Comparison of ENCODE assay signal across 27 cellular contexts in the genomic region with DNA sequence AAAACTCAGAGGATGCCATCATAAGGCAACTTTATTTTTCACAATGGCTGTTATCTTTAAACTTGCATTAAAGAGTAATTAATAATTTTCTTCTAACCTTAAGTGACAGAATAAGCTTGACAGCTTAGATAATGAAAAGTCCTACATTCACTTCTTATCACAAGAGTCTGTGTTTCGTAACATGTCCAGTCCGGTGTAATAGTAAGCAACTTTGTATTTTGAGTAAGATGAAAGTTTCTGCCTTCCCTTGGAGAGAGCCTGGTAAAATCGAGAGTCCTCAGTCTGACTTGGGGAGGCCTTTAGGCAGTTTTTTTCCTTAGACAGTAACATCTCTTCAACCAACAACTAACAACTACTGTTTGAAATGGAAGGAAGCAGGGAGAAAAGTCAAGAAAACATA.
"Had no signal": no experiment of that assay in that cellular context is flagged by ENCODE, and none has a peak within 500 bp of the region (broad histone marks: within the 10 kb centered on the region; RNA-seq: fewer than 3 reads in every experiment).

No MANE protein-coding gene starts in this region.

- H3K36me3 ChIP-seq: colonic mucosa, gastroesophageal sphincter, heart right ventricle had no signal

- H3K27me3 Mint-ChIP-seq: activated CD4-positive, alpha-beta memory T cell treated with anti-CD3 and anti-CD28 coated beads, Interleukin-2, amount 10 ng/mL, durations not matched to agents 7 days and 5 days; activated naive CD4-positive, alpha-beta T cell treated with anti-CD3 and anti-CD28 coated beads, Interleukin-2, amount 10 ng/mL, durations not matched to agents 7 days and 5 days; activated naive CD8-positive, alpha-beta T cell treated with anti-CD3 and anti-CD28 coated beads, Interleukin-2, amount 10 ng/mL, durations not matched to agents 7 days and 5 days; activated T-cell treated with anti-CD3 and anti-CD28 coated beads, Interleukin-2, amount 50 U/mL, for 24 hours had no signal

- H3K36me3 Mint-ChIP-seq: activated naive CD4-positive, alpha-beta T cell treated with anti-CD3 and anti-CD28 coated beads, Interleukin-2, amount 10 ng/mL, durations not matched to agents 7 days and 5 days; activated naive CD4-positive, alpha-beta T cell treated with anti-CD3 and anti-CD28 coated beads, Interleukin-2, amount 50 U/mL, for 72 hours; activated naive CD8-positive, alpha-beta T cell treated with anti-CD3 and anti-CD28 coated beads, Interleukin-2, amount 10 ng/mL, durations not matched to agents 7 days and 5 days had no signal

- H3K27ac Mint-ChIP-seq: activated CD4-positive, alpha-beta memory T cell treated with anti-CD3 and anti-CD28 coated beads, Interleukin-2, amount 10 ng/mL, durations not matched to agents 7 days and 5 days; activated CD4-positive, alpha-beta T cell treated with anti-CD3 and anti-CD28 coated beads, Interleukin-2, amount 10 ng/mL, durations not matched to agents 7 days and 5 days; activated naive CD4-positive, alpha-beta T cell treated with anti-CD3 and anti-CD28 coated beads, Interleukin-2, amount 10 ng/mL, durations not matched to agents 7 days and 5 days; activated naive CD4-positive, alpha-beta T cell treated with anti-CD3 and anti-CD28 coated beads, Interleukin-2, amount 50 U/mL, for 72 hours; activated naive CD8-positive, alpha-beta T cell treated with anti-CD3 and anti-CD28 coated beads, Interleukin-2, amount 10 ng/mL, durations not matched to agents 7 days and 5 days; activated T-cell treated with anti-CD3 and anti-CD28 coated beads, Interleukin-2, amount 50 U/mL, for 24 hours; activated T-cell treated with anti-CD3 and anti-CD28 coated beads, Interleukin-2, amount 50 U/mL, for 72 hours; endodermal cell had no signal

- H3K4me3 Mint-ChIP-seq: activated CD4-positive, alpha-beta memory T cell treated with anti-CD3 and anti-CD28 coated beads, Interleukin-2, amount 10 ng/mL, durations not matched to agents 7 days and 5 days; activated CD4-positive, alpha-beta T cell treated with anti-CD3 and anti-CD28 coated beads, Interleukin-2, amount 10 ng/mL, durations not matched to agents 7 days and 5 days; activated naive CD4-positive, alpha-beta T cell treated with anti-CD3 and anti-CD28 coated beads, Interleukin-2, amount 10 ng/mL, durations not matched to agents 7 days and 5 days; activated naive CD8-positive, alpha-beta T cell treated with anti-CD3 and anti-CD28 coated beads, Interleukin-2, amount 10 ng/mL, durations not matched to agents 7 days and 5 days; activated T-cell treated with anti-CD3 and anti-CD28 coated beads, Interleukin-2, amount 50 U/mL, for 24 hours; activated T-cell treated with anti-CD3 and anti-CD28 coated beads, Interleukin-2, amount 50 U/mL, for 72 hours; endodermal cell had no signal

- H3K27me3 ChIP-seq: body of pancreas, colonic mucosa, gastroesophageal sphincter, heart right ventricle had no signal

- ATAC-seq: activated naive CD4-positive, alpha-beta T cell treated with anti-CD3 and anti-CD28 coated beads, Interleukin-2, amount 50 U/mL, for 72 hours; activated T-cell treated with anti-CD3 and anti-CD28 coated beads, Interleukin-2, amount 50 U/mL, for 72 hours; body of pancreas; esophagus mucosa; gastroesophageal sphincter; heart right ventricle had no signal

- H3K27ac ChIP-seq: body of pancreas, colonic mucosa, gastroesophageal sphincter, heart right ventricle had no signal

- H3K4me3 ChIP-seq: body of pancreas, colonic mucosa, gastroesophageal sphincter, heart right ventricle had no signal

- H3K9me3 Mint-ChIP-seq: activated CD4-positive, alpha-beta memory T cell treated with anti-CD3 and anti-CD28 coated beads, Interleukin-2, amount 10 ng/mL, durations not matched to agents 7 days and 5 days; activated CD4-positive, alpha-beta T cell treated with anti-CD3 and anti-CD28 coated beads, Interleukin-2, amount 10 ng/mL, durations not matched to agents 7 days and 5 days; activated naive CD4-positive, alpha-beta T cell treated with anti-CD3 and anti-CD28 coated beads, Interleukin-2, amount 50 U/mL, for 72 hours; activated naive CD8-positive, alpha-beta T cell treated with anti-CD3 and anti-CD28 coated beads, Interleukin-2, amount 10 ng/mL, durations not matched to agents 7 days and 5 days; activated T-cell treated with anti-CD3 and anti-CD28 coated beads, Interleukin-2, amount 50 U/mL, for 24 hours had no signal

- H3K4me1 ChIP-seq: body of pancreas, colonic mucosa, gastroesophageal sphincter had no signal

- H3K9me3 ChIP-seq: body of pancreas, colonic mucosa, gastroesophageal sphincter had no signal

- DNase-seq: activated CD4-positive, alpha-beta memory T cell treated with anti-CD3 and anti-CD28 coated beads, Interleukin-2, amount 10 ng/mL, durations not matched to agents 7 days and 5 days; activated CD4-positive, alpha-beta T cell treated with anti-CD3 and anti-CD28 coated beads for 1 hour; activated CD4-positive, alpha-beta T cell treated with anti-CD3 and anti-CD28 coated beads for 4 hours; activated CD4-positive, alpha-beta T cell treated with anti-CD3 and anti-CD28 coated beads, Interleukin-2, amount 10 ng/mL, durations not matched to agents 7 days and 5 days; activated CD4-positive, alpha-beta T cell treated with anti-CD3 and anti-CD28 coated beads, Interleukin-2, amount 50 U/mL, for 4 hours; activated CD4-positive, CD25-positive, alpha-beta regulatory T cell; activated CD8-positive, alpha-beta memory T cell treated with anti-CD3 and anti-CD28 coated beads, Interleukin-2, amount 50 U/mL, for 48 hours; activated gamma-delta T cell; activated naive CD4-positive, alpha-beta T cell; activated naive CD4-positive, alpha-beta T cell treated with anti-CD3 and anti-CD28 coated beads, Interleukin-2, amount 10 ng/mL, durations not matched to agents 7 days and 5 days; activated naive CD8-positive, alpha-beta T cell treated with anti-CD3 and anti-CD28 coated beads, Interleukin-2, amount 10 ng/mL, durations not matched to agents 7 days and 5 days; activated T-cell treated with anti-CD3 and anti-CD28 coated beads for 4 hours; activated T-cell treated with anti-CD3 and anti-CD28 coated beads, Interleukin-2, amount 50 U/mL, for 24 hours; activated T-cell treated with anti-CD3 and anti-CD28 coated beads, Interleukin-2, amount 50 U/mL, for 72 hours; amniotic stem cell; body of pancreas; central memory CD4-positive, alpha-beta T cell; cerebellar nuclear complex; colonic mucosa; effector memory CD4-positive, alpha-beta T cell; endodermal cell; foreskin melanocyte; heart right ventricle; T-helper 2 cell had no signal

- H3K4me1 Mint-ChIP-seq: activated CD4-positive, alpha-beta memory T cell treated with anti-CD3 and anti-CD28 coated beads, Interleukin-2, amount 10 ng/mL, durations not matched to agents 7 days and 5 days; activated CD4-positive, alpha-beta T cell treated with anti-CD3 and anti-CD28 coated beads, Interleukin-2, amount 10 ng/mL, durations not matched to agents 7 days and 5 days; activated naive CD4-positive, alpha-beta T cell treated with anti-CD3 and anti-CD28 coated beads, Interleukin-2, amount 10 ng/mL, durations not matched to agents 7 days and 5 days; activated naive CD8-positive, alpha-beta T cell treated with anti-CD3 and anti-CD28 coated beads, Interleukin-2, amount 10 ng/mL, durations not matched to agents 7 days and 5 days had no signal
